Comparison of ENCODE assay signal across 8 cellular contexts in the genomic region with DNA sequence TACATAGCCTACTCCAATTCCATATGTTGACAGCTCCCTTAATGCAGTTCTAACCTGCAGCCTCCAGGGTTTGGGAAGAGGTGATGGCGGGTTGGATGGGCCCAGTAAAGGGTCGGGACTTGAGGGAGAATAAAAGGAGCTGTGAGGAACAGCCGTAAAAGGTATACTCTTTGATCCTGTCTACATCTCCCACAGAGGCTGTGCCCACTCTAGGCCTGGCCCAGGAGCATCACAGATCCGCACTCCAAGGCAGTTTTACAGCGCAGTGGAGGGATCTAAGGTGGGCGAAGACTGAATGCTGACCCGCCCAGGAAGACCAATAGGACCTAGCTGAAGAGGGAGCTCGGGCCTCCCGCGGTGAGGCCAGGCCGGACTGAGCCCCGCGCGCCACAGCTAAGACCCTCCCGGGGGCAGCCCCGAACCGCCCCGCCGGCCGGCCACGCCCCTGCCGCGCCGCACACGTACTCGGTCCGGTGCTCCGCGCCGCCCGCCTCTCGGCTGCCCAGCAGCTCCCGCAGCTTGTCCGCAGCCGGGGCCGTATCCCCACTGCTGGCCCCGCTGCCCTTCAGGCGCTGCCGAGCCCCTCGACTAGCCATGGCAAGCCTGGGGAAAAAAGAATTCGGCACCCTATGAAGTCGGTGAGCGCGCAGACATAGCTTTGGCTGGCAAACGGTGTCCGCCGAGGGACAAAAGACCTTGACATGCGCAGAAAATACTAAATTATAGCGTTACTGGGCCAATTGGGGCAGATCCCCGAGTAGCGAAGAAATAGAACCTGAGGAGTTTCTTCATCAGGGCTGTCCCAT. TPM values are rescaled to one million over a fixed set of nuclear protein-coding genes. Genes with fewer than 3 reads are reported as not detected.
A peak's percentile ranks its signal among the peaks of the same experiment; 100 is the strongest.
DNase-seq lines count a peak whose midpoint lies in the region; ATAC-seq, FAIRE-seq and TF ChIP-seq lines count a peak whose summit lies in the region.

A gene with protein sequence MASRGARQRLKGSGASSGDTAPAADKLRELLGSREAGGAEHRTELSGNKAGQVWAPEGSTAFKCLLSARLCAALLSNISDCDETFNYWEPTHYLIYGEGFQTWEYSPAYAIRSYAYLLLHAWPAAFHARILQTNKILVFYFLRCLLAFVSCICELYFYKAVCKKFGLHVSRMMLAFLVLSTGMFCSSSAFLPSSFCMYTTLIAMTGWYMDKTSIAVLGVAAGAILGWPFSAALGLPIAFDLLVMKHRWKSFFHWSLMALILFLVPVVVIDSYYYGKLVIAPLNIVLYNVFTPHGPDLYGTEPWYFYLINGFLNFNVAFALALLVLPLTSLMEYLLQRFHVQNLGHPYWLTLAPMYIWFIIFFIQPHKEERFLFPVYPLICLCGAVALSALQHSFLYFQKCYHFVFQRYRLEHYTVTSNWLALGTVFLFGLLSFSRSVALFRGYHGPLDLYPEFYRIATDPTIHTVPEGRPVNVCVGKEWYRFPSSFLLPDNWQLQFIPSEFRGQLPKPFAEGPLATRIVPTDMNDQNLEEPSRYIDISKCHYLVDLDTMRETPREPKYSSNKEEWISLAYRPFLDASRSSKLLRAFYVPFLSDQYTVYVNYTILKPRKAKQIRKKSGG (minus strand): TSS at position 695 of the 806 bp plus-strand sequence. CDS start 99 bp downstream, at position 596.

- H3K27me3 Mint-ChIP-seq in activated naive CD4-positive, alpha-beta T cell treated with anti-CD3 and anti-CD28 coated beads for 36 hours (ENCODE audit: low read depth): no peaks in the 10 kb centered on the region

- peak within 1 kb of the TSS; percentile 83 for H3K27ac Mint-ChIP-seq in activated naive CD4-positive, alpha-beta T cell treated with anti-CD3 and anti-CD28 coated beads for 36 hours

- no peaks in the 10 kb centered on the region for H3K9me3 ChIP-seq in testis

- FAIRE-seq in G401.6 (lab: Jason Lieb, UNC): peak; percentile 55

- H3K27ac ChIP-seq in testis: peak within 1 kb of the TSS; percentile 90 to 92

- peak within 1 kb of the TSS; percentile 94 to 97 for H3K4me3 ChIP-seq in testis

- H3K4me1 Mint-ChIP-seq in activated naive CD4-positive, alpha-beta T cell treated with anti-CD3 and anti-CD28 coated beads for 36 hours (ENCODE audit: low read depth): peaks cover 25% of the 10 kb centered on the region

- peak; percentile 95 for ATAC-seq in omental fat pad (ENCODE audit: low FRiP score)

- H3K9me3 Mint-ChIP-seq in activated naive CD4-positive, alpha-beta T cell treated with anti-CD3 and anti-CD28 coated beads for 36 hours: no peaks in the 10 kb centered on the region

- H3K36me3 ChIP-seq in testis (ENCODE audit: low read depth, missing control alignments): no peaks in the 10 kb centered on the region

- no peak for TF ChIP-seq POLR2A in testis (IDR thresholded peaks at IDR 0.05)

- TF ChIP-seq CTCF in omental fat pad (IDR thresholded peaks at IDR 0.05) (no peak), testis (IDR thresholded peaks at IDR 0.05) (peak; percentile 18 to 44 (median 21))

- H3K4me1 ChIP-seq in testis: peaks cover 7% of the 10 kb centered on the region

- peak within 1 kb of the TSS; percentile 89 for H3K4me3 Mint-ChIP-seq in activated naive CD4-positive, alpha-beta T cell treated with anti-CD3 and anti-CD28 coated beads for 36 hours

- peak; percentile 53 for DNase-seq in H4 (ENCODE audit: low spot score)
- DNase-seq in LoVo (ENCODE audit: low spot score): peak; percentile 80
- peak; percentile 68 for DNase-seq in SK-MEL-5 (ENCODE audit: low read depth, low spot score)
- DNase-seq in activated naive CD4-positive, alpha-beta T cell treated with anti-CD3 and anti-CD28 coated beads for 36 hours: peak; percentile 93
- DNase-seq in globus pallidus (ENCODE audit: low spot score): peak; percentile 68
- peak; percentile 88 for DNase-seq in omental fat pad (ENCODE audit: low spot score)
- DNase-seq in testis: peak; percentile 88

- in situ Hi-C loops in SK-MEL-5 (cut with HindIII; ENCODE audit: low pct_unique_long_range_greater_than_20kb, low sequenced_read_pairs): no loop called here

- CTCF ChIA-PET in activated naive CD4-positive, alpha-beta T cell treated with anti-CD3 and anti-CD28 coated beads for 36 hours (lab: Charles Lee): interaction anchor here (0.6 to 1.6 kb wide), 13 partner anchors 9 to 285 kb away, joined by 3 to 6 read pairs (median 3); a partner anchor contains a TSS

- intact Hi-C loops in activated naive CD4-positive, alpha-beta T cell treated with anti-CD3 and anti-CD28 coated beads for 36 hours (cut with micrococcal nuclease): loop anchor here (1.0 to 10.0 kb wide), 8 partner anchors 8 to 1444 kb away; a partner anchor contains a TSS
- intact Hi-C loops in testis (cut with DNase I; ENCODE audit: low total_unique reads): no loop called here

- 0 to 1% methylated on average over 16 to 51 of the region's 51 CpGs for WGBS in testis, 2 donors

- peaks cover 25% of the 10 kb centered on the region for H3K36me3 Mint-ChIP-seq in activated naive CD4-positive, alpha-beta T cell treated with anti-CD3 and anti-CD28 coated beads for 36 hours (ENCODE audit: low read depth)

- no peaks in the 10 kb centered on the region for H3K27me3 ChIP-seq in testis

RNA-seq across cellular contexts. Expression of the gene that starts here (rescaled TPM):
- total RNA-seq in H4 (2014; rRNA removed; shearing (Covaris generic)): 34.1 and 45.9 TPM in 2 replicates
- 33.6 and 39.0 TPM in 2 replicates for total RNA-seq in SK-MEL-5 (2014; rRNA removed; shearing (Covaris generic))
- 22.4 and 30.6 TPM in 2 replicates for polyA plus RNA-seq in SK-MEL-5 (2015; cell fraction: cytosol; rRNA removed)
- polyA plus RNA-seq in SK-MEL-5 (2015; cell fraction: nucleus; rRNA removed): 20.3 and 22.1 TPM in 2 replicates
- 10 to 100 TPM; 21.3 to 21.9 TPM for total RNA-seq in activated naive CD4-positive, alpha-beta T cell treated with anti-CD3 and anti-CD28 coated beads for 36 hours
- total RNA-seq in omental fat pad (100 to 1,000 TPM in 1 of 4 donors, 10 to 100 TPM in 3; 21.0 to 168 (median 34.7) TPM), testis (10 to 100 TPM; 41.3 to 42.0 TPM)
- polyA plus RNA-seq in testis (ENCODE audit: insufficient read depth, low read depth, low replicate concordance): 40.1 TPM

Comparison
In these comparisons a context has a peak if more than half of its experiments do, and no peak if none do; other contexts are left out.
1. Peak in every context shown above with its lines: DNase-seq, ATAC-seq, H3K4me3 ChIP-seq and H3K27ac ChIP-seq.
2. CTCF ChIP-seq: peak in testis (3 of 3); none in omental fat pad (0 of 3).